In genomic region chr15:64381000-64381751, GRCh38 we compare ENCODE assay signal across 8 cellular contexts. TPM values are rescaled to one million over a fixed set of nuclear protein-coding genes. Genes with fewer than 3 reads are reported as not detected.
DNase-seq lines count a peak whose midpoint lies in the region; ATAC-seq and TF ChIP-seq lines count a peak whose summit lies in the region.

A gene with protein sequence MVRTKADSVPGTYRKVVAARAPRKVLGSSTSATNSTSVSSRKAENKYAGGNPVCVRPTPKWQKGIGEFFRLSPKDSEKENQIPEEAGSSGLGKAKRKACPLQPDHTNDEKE (minus strand): TSS chr15:64381441. CDS start chr15:64381371, 70 bp downstream.

- no peaks in the 10 kb centered on the region for H3K27me3 Mint-ChIP-seq in H9 (ENCODE audit: low read depth)
- no peaks in the 10 kb centered on the region for H3K27me3 Mint-ChIP-seq in activated T-helper 2 cell treated with anti-CD3 and anti-CD28 coated beads, Interferon-gamma antibody, Interleukin-2, Interleukin-4, amounts not matched to agents 10 μg/mL and 5 μg/mL and 100 μg/mL, durations not matched to agents 14 hours and 24 hours and 36 hours (ENCODE audit: low read depth)
- no peaks in the 10 kb centered on the region for H3K27me3 Mint-ChIP-seq in natural killer cell treated with Interleukin-12 subunit alpha and Interleukin-12 subunit beta and Interleukin-15 and Interleukin-18, amount 100 ng/mL, for 72 hours

- no peak within 1 kb of the TSS; the same call in 1 of the 2 replicates for H3K4ac ChIP-seq in H9 (ENCODE audit: low read depth, low read length)

- in situ Hi-C loops in G401 (cut with HindIII; ENCODE audit: low sequenced_read_pairs): no loop called here

- H2BK12ac ChIP-seq in H9 (ENCODE audit: insufficient read length, low read depth, low read length): no peak within 1 kb of the TSS

- H3K23ac ChIP-seq in H9 (ENCODE audit: insufficient read length, low read depth, low read length): no peak within 1 kb of the TSS

- H3K4me2 ChIP-seq in H9 (ENCODE audit: insufficient read depth, insufficient read length, low read length): peak within 1 kb of the TSS; percentile 84

- peak within 1 kb of the TSS; percentile 88 for H3K18ac ChIP-seq in H9 (ENCODE audit: insufficient read length, low read depth, low read length)

- peak within 1 kb of the TSS in 2 of 3 experiments; percentile 93 to 97; a peak in 4 of 7 replicates for H3K27ac Mint-ChIP-seq in H9
- peak within 1 kb of the TSS; percentile 85 for H3K27ac Mint-ChIP-seq in activated T-helper 2 cell treated with anti-CD3 and anti-CD28 coated beads, Interferon-gamma antibody, Interleukin-2, Interleukin-4, amounts not matched to agents 10 μg/mL and 5 μg/mL and 100 μg/mL, durations not matched to agents 14 hours and 24 hours and 36 hours
- H3K27ac Mint-ChIP-seq in natural killer cell treated with Interleukin-12 subunit alpha and Interleukin-12 subunit beta and Interleukin-15 and Interleukin-18, amount 100 ng/mL, for 72 hours: peak within 1 kb of the TSS; percentile 41 to 89

- intact Hi-C loops in activated T-helper 2 cell treated with anti-CD3 and anti-CD28 coated beads, Interferon-gamma antibody, Interleukin-2, Interleukin-4, amounts not matched to agents 10 μg/mL and 5 μg/mL and 100 μg/mL, durations not matched to agents 14 hours and 24 hours and 36 hours (cut with micrococcal nuclease): loop anchor here (1.0 to 10.0 kb wide), 3 partner anchors 25 to 286 kb away; partner anchors contain the start of genes CIAO2A, CSNK1G1, SNX1 and ZNF609

- no peak within 1 kb of the TSS for H3K27ac ChIP-seq in H9 (ENCODE audit: insufficient read length, low read depth, low read length)

- no peaks in the 10 kb centered on the region for H3K27me3 ChIP-seq in H9 (ENCODE audit: insufficient read depth, low read length)

- no peak within 1 kb of the TSS for H4K91ac ChIP-seq in H9 (ENCODE audit: insufficient read length, low read depth, low read length)

- H3K79me1 ChIP-seq in H9 (ENCODE audit: insufficient read depth, low read depth, low read length, poor library complexity, severe bottlenecking): peaks cover 3% of the 10 kb centered on the region

- peak; percentile 100 for ATAC-seq in natural killer cell treated with Interleukin-12 subunit alpha and Interleukin-12 subunit beta and Interleukin-15 and Interleukin-18, amount 100 ng/mL, for 72 hours

- WGBS in H9 (ENCODE audit: extremely low coverage, insufficient read length, low lambda C conversion rate): no CpG with 5 or more reads among the region's 38 CpGs

- H4K20me1 ChIP-seq in H9 (ENCODE audit: control insufficient read depth, insufficient read depth, insufficient read length): no peaks in the 10 kb centered on the region

- peak within 1 kb of the TSS; percentile 57 for H2AFZ ChIP-seq in H9 (ENCODE audit: low read length)

- H3K9me3 Mint-ChIP-seq in H9: no peaks in the 10 kb centered on the region
- H3K9me3 Mint-ChIP-seq in activated T-helper 2 cell treated with anti-CD3 and anti-CD28 coated beads, Interferon-gamma antibody, Interleukin-2, Interleukin-4, amounts not matched to agents 10 μg/mL and 5 μg/mL and 100 μg/mL, durations not matched to agents 14 hours and 24 hours and 36 hours: no peaks in the 10 kb centered on the region
- H3K9me3 Mint-ChIP-seq in natural killer cell treated with Interleukin-12 subunit alpha and Interleukin-12 subunit beta and Interleukin-15 and Interleukin-18, amount 100 ng/mL, for 72 hours: no peaks in the 10 kb centered on the region

- no peak within 1 kb of the TSS for H2AK5ac ChIP-seq in H9 (ENCODE audit: insufficient read length, low read length)

- peak within 1 kb of the TSS; percentile 91 to 95 for H3K4me3 Mint-ChIP-seq in H9
- H3K4me3 Mint-ChIP-seq in activated T-helper 2 cell treated with anti-CD3 and anti-CD28 coated beads, Interferon-gamma antibody, Interleukin-2, Interleukin-4, amounts not matched to agents 10 μg/mL and 5 μg/mL and 100 μg/mL, durations not matched to agents 14 hours and 24 hours and 36 hours (ENCODE audit: low read depth): peak within 1 kb of the TSS; percentile 89
- peak within 1 kb of the TSS; percentile 84 for H3K4me3 Mint-ChIP-seq in natural killer cell treated with Interleukin-12 subunit alpha and Interleukin-12 subunit beta and Interleukin-15 and Interleukin-18, amount 100 ng/mL, for 72 hours

- H4K5ac ChIP-seq in H9 (ENCODE audit: insufficient read length, low read depth, low read length): no peak within 1 kb of the TSS

- peaks cover 10 to 19% of the 10 kb centered on the region in 2 experiments for H3K4me1 Mint-ChIP-seq in H9
- peaks cover 16% of the 10 kb centered on the region for H3K4me1 Mint-ChIP-seq in activated T-helper 2 cell treated with anti-CD3 and anti-CD28 coated beads, Interferon-gamma antibody, Interleukin-2, Interleukin-4, amounts not matched to agents 10 μg/mL and 5 μg/mL and 100 μg/mL, durations not matched to agents 14 hours and 24 hours and 36 hours (ENCODE audit: low read depth)
- H3K4me1 Mint-ChIP-seq in natural killer cell treated with Interleukin-12 subunit alpha and Interleukin-12 subunit beta and Interleukin-15 and Interleukin-18, amount 100 ng/mL, for 72 hours (ENCODE audit: low read depth in 2 of 2): peaks cover 12 to 21% of the 10 kb centered on the region in 2 donors

- no peak within 1 kb of the TSS for H3T11ph ChIP-seq in H9 (ENCODE audit: low read length)

- no peaks in the 10 kb centered on the region for H3K9me3 ChIP-seq in H9 (ENCODE audit: control insufficient read depth, low read depth, low read length)

- H3K4me1 ChIP-seq in H9 (ENCODE audit: insufficient read depth, low read length): no peaks in the 10 kb centered on the region

- no peak within 1 kb of the TSS for H2BK20ac ChIP-seq in H9 (ENCODE audit: low read depth, low read length, poor library complexity, severe bottlenecking)

- TF ChIP-seq CTCF in H9 (conservative IDR thresholded peaks at IDR 0.05) (no peak), fibroblast of pulmonary artery (IDR thresholded peaks at IDR 0.05; ENCODE audit: low read length, missing control alignments) (no peak)

- peaks cover 6 to 18% (median 15%) of the 10 kb centered on the region in 3 experiments; a peak in 6 of 7 replicates for H3K36me3 Mint-ChIP-seq in H9 (ENCODE audit: insufficient read depth in 1 of 3, low read depth in 3 of 3)
- peaks cover 13% of the 10 kb centered on the region for H3K36me3 Mint-ChIP-seq in activated T-helper 2 cell treated with anti-CD3 and anti-CD28 coated beads, Interferon-gamma antibody, Interleukin-2, Interleukin-4, amounts not matched to agents 10 μg/mL and 5 μg/mL and 100 μg/mL, durations not matched to agents 14 hours and 24 hours and 36 hours (ENCODE audit: low read depth)
- peaks cover 4% of the 10 kb centered on the region for H3K36me3 Mint-ChIP-seq in natural killer cell treated with Interleukin-12 subunit alpha and Interleukin-12 subunit beta and Interleukin-15 and Interleukin-18, amount 100 ng/mL, for 72 hours

- H2BK15ac ChIP-seq in H9 (ENCODE audit: low read depth, low read length): no peak within 1 kb of the TSS

- H4K8ac ChIP-seq in H9 (replicated peaks; ENCODE audit: insufficient read length, low read depth, low read length): no peak within 1 kb of the TSS

- H3K14ac ChIP-seq in H9 (ENCODE audit: insufficient read depth, low read length): 0 out of 2 replicates have a peak within 1 kb of the TSS, but pooled peaks have one; percentile 74

- no peak within 1 kb of the TSS for H2BK120ac ChIP-seq in H9 (ENCODE audit: low read depth, low read length, poor library complexity, severe bottlenecking)

- H2BK5ac ChIP-seq in H9 (ENCODE audit: insufficient read length, low read length): no peak within 1 kb of the TSS

- H3K56ac ChIP-seq in H9 (ENCODE audit: insufficient read length, low read depth, low read length): no peak within 1 kb of the TSS

- H3K23me2 ChIP-seq in H9 (ENCODE audit: insufficient read length, low read depth, low read length, poor library complexity, severe bottlenecking): no peaks in the 10 kb centered on the region

- H3K4me3 ChIP-seq in fibroblast of pulmonary artery (replicated peaks; ENCODE audit: low read depth, low read length): peak within 1 kb of the TSS; percentile 77

- peak within 1 kb of the TSS; percentile 94 for H3K9ac ChIP-seq in H9 (ENCODE audit: extremely low read depth, insufficient read length, low read length)

- DNase-seq in G401 (ENCODE audit: low spot score) (peak; percentile 94), H9 (peak; percentile 97), M059J (ENCODE audit: low read depth) (peak; percentile 99), fibroblast of pulmonary artery (ENCODE audit: low read depth) (peak; percentile 95)
- peak; percentile 93 for DNase-seq in activated T-helper 2 cell treated with anti-CD3 and anti-CD28 coated beads, Interferon-gamma antibody, Interleukin-2, Interleukin-4, amounts not matched to agents 10 μg/mL and 5 μg/mL and 100 μg/mL, durations not matched to agents 14 hours and 24 hours and 36 hours (ENCODE audit: low spot score)
- DNase-seq in natural killer cell treated with Interleukin-12 subunit alpha and Interleukin-12 subunit beta and Interleukin-15 and Interleukin-18, amount 100 ng/mL, for 72 hours (ENCODE audit: low spot score): peak; percentile 94
- peak; percentile 95 for DNase-seq in stimulated activated naive CD4-positive, alpha-beta T cell treated with Interleukin-2 at 50 U/mL for 16 hours (lab: John Stamatoyannopoulos, UW)

- TF ChIP-seq POLR2A in Raji (IDR thresholded peaks at IDR 0.05; ENCODE audit: insufficient read depth, low read depth, low read length): peak; percentile 92

- no peaks in the 10 kb centered on the region for H3K79me2 ChIP-seq in H9 (ENCODE audit: insufficient read depth, low read length)

RNA-seq across cellular contexts. Expression of the gene that starts here (rescaled TPM):
- total RNA-seq in G401 (2014; rRNA removed; shearing (Covaris generic)): 50.8 and 138 TPM in 2 replicates
- 65.6 and 74.5 TPM in 2 replicates for total RNA-seq in H9 (2021)
- 90.7 and 163 TPM in 2 replicates for total RNA-seq in M059J (2014; rRNA removed; shearing (Covaris generic))
- total RNA-seq in activated T-helper 2 cell treated with anti-CD3 and anti-CD28 coated beads, Interferon-gamma antibody, Interleukin-2, Interleukin-4, amounts not matched to agents 10 μg/mL and 5 μg/mL and 100 μg/mL, durations not matched to agents 14 hours and 24 hours and 36 hours: 59.9 and 72.3 TPM in 2 replicates
- 10 to 100 TPM; 47.7 to 90.0 TPM for total RNA-seq in natural killer cell treated with Interleukin-12 subunit alpha and Interleukin-12 subunit beta and Interleukin-15 and Interleukin-18, amount 100 ng/mL, for 72 hours
